ENCODE assay signal across 9 cellular contexts in the genomic region with DNA sequence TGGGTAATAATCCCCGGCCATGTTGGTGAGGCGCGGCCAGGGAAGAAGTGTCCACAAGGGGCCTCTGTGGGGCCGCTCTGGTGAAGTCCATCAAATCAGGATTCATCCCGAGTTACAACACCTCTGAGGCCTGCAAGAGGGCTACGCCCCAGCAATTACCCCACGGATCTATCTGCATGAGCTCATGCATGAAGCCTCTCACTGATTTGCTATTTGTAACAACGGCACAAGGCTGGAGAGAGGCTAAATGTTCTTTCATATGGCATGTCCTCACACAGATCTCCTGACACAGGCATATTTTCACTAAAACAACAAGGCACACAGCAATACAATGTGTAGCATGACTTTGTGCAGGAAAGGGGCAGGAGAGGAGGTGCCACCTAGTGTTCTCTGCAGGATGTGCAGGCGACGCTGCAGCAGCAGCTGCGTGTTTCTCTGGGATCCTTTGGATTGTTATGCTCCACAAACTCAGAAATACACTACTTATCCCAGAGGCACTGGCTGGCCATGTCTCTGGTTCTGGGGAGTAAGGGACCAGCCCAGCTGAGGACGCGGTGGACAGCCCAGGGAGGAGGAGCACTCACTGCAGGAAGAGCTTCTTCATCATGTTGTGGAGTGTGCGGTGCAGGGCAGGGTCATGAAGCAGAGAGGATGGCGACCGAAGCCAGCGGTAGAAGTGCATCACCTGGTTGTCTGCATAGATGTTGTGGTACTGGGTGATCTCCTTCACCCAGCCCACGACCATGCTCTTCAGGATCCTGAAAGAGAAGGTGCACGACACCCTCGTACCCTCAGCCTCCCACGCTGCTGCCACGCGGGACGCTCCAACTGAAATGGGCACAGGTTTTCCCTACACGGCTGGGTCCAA. TPM values are rescaled to one million over a fixed set of nuclear protein-coding genes. Genes with fewer than 3 reads are reported as not detected.
DNase-seq lines count a peak whose midpoint lies in the region; ATAC-seq and TF ChIP-seq lines count a peak whose summit lies in the region.
"Had no signal": no experiment of that assay in that cellular context is flagged by ENCODE, and none has a peak within 500 bp of the region (broad histone marks: within the 10 kb centered on the region; RNA-seq: fewer than 3 reads in every experiment).

No MANE protein-coding gene starts in this region.

- no peak overlapping the region for H3K4me3 ChIP-seq in tibial artery

- H3K9me3 ChIP-seq in tibial artery, result no peaks in the 10 kb centered on the region

- H3K4me3 Mint-ChIP-seq in activated naive CD8-positive, alpha-beta T cell treated with anti-CD3 and anti-CD28 coated beads, Interleukin-2, amount 50 U/mL, for 24 hours, result no peak overlapping the region

- no peak overlapping the region for H3K27ac ChIP-seq in tibial artery

- H3K27me3 ChIP-seq in tibial artery, result no peaks in the 10 kb centered on the region

- peak; percentile 10 to 45 for TF ChIP-seq CTCF in tibial artery (IDR thresholded peaks at IDR 0.05)

- peaks cover 69 to 100% (median 84%) of the 10 kb centered on the region in 3 donors for H3K36me3 ChIP-seq in tibial artery

- ATAC-seq in activated naive CD8-positive, alpha-beta T cell treated with anti-CD3 and anti-CD28 coated beads, Interleukin-2, amount 50 U/mL, for 24 hours, result peak; percentile 25
- no peak for ATAC-seq in GM21390 (IDR thresholded peaks at IDR 0.05; ENCODE audit: unreplicated experiment)

- peaks cover 66% of the 10 kb centered on the region for H3K36me3 Mint-ChIP-seq in activated naive CD8-positive, alpha-beta T cell treated with anti-CD3 and anti-CD28 coated beads, Interleukin-2, amount 50 U/mL, for 24 hours (ENCODE audit: low read depth)

- peak; percentile 34 for DNase-seq in DMS114 treated with DMSO at 0.1 percent for 48 hours (lab: John Stamatoyannopoulos, UW; ENCODE audit: unreplicated experiment)
- peak; percentile 36 for DNase-seq in HT1080 (ENCODE audit: low read depth)
- DNase-seq in activated naive CD8-positive, alpha-beta T cell treated with anti-CD3 and anti-CD28 coated beads, Interleukin-2, amount 50 U/mL, for 24 hours, result no peak
- peak; percentile 77 for DNase-seq in iPS-NIHi7 (ENCODE audit: extremely low spot score)
- DNase-seq in tibial artery, result peak in 1 of 2 donors; percentile 41
- no peak for DNase-seq in NCI-H187 treated with DMSO at 0.1 percent for 48 hours (lab: John Stamatoyannopoulos, UW)
- no peak for DNase-seq in GM19240 (ENCODE audit: insufficient read length, low spot score)
- DNase-seq: naive B cell had no signal

- peaks cover 1% of the 10 kb centered on the region for H3K4me1 Mint-ChIP-seq in activated naive CD8-positive, alpha-beta T cell treated with anti-CD3 and anti-CD28 coated beads, Interleukin-2, amount 50 U/mL, for 24 hours

- H3K27me3 Mint-ChIP-seq in activated naive CD8-positive, alpha-beta T cell treated with anti-CD3 and anti-CD28 coated beads, Interleukin-2, amount 50 U/mL, for 24 hours, result no peaks in the 10 kb centered on the region
- H3K27me3 Mint-ChIP-seq: naive B cell had no signal

- H3K27ac Mint-ChIP-seq in activated naive CD8-positive, alpha-beta T cell treated with anti-CD3 and anti-CD28 coated beads, Interleukin-2, amount 50 U/mL, for 24 hours, result no peak overlapping the region

- no peaks in the 10 kb centered on the region for H3K9me3 Mint-ChIP-seq in activated naive CD8-positive, alpha-beta T cell treated with anti-CD3 and anti-CD28 coated beads, Interleukin-2, amount 50 U/mL, for 24 hours
- H3K9me3 Mint-ChIP-seq: naive B cell had no signal

- intact Hi-C loops in tibial artery (cut with DNase I; ENCODE audit: low total_unique reads), result no loop called here

- H3K4me1 ChIP-seq in tibial artery, result no peaks in the 10 kb centered on the region

RNA-seq across cellular contexts. Expression of a gene that starts 20.2 kb away (rescaled TPM):
- total RNA-seq in HT1080 (2014; rRNA removed; shearing (Covaris generic)), result not detected in 2 replicates
- polyA plus RNA-seq in HT1080 (2015; cell fraction: cytosol; rRNA removed), result not detected in 2 replicates
- polyA plus RNA-seq in HT1080 (2015; cell fraction: nucleus; rRNA removed), result not detected in 2 replicates

RNA-seq across cellular contexts. Expression of a gene that starts 28.4 kb away (rescaled TPM):
- total RNA-seq in HT1080 (2014; rRNA removed; shearing (Covaris generic)), result not detected in 2 replicates
- polyA plus RNA-seq in HT1080 (2015; cell fraction: cytosol; rRNA removed), result not detected in 2 replicates
- polyA plus RNA-seq in HT1080 (2015; cell fraction: nucleus; rRNA removed), result not detected in 2 replicates

RNA-seq across cellular contexts. Expression of a gene that starts 48.4 kb away (rescaled TPM):
- total RNA-seq in HT1080 (2014; rRNA removed; shearing (Covaris generic)), result 35.5 and 39.1 TPM in 2 replicates
- polyA plus RNA-seq in HT1080 (2015; cell fraction: cytosol; rRNA removed), result 14.7 and 15.8 TPM in 2 replicates
- polyA plus RNA-seq in HT1080 (2015; cell fraction: nucleus; rRNA removed), result 120 and 127 TPM in 2 replicates

RNA-seq across cellular contexts. Expression of a gene that starts 48.6 kb away (rescaled TPM):
- total RNA-seq in HT1080 (2014; rRNA removed; shearing (Covaris generic)), result 43.7 TPM in 2 replicates
- 25.6 and 34.4 TPM in 2 replicates for polyA plus RNA-seq in HT1080 (2015; cell fraction: cytosol; rRNA removed)
- 8.9 and 11.2 TPM in 2 replicates for polyA plus RNA-seq in HT1080 (2015; cell fraction: nucleus; rRNA removed)

Comparison
In these comparisons a context has a peak if more than half of its experiments do, and no peak if none do; other contexts are left out.
1. DNase-seq: peak in DMS114 treated with DMSO at 0.1 percent for 48 hours (single experiment), HT1080 (single experiment) and iPS-NIHi7 (single experiment); none in activated naive CD8-positive, alpha-beta T cell treated with anti-CD3 and anti-CD28 coated beads, Interleukin-2, amount 50 U/mL, for 24 hours (single experiment), NCI-H187 treated with DMSO at 0.1 percent for 48 hours (single experiment) and GM19240 (single experiment).